13 cellular contexts compared by ENCODE assay signal in the genomic region with DNA sequence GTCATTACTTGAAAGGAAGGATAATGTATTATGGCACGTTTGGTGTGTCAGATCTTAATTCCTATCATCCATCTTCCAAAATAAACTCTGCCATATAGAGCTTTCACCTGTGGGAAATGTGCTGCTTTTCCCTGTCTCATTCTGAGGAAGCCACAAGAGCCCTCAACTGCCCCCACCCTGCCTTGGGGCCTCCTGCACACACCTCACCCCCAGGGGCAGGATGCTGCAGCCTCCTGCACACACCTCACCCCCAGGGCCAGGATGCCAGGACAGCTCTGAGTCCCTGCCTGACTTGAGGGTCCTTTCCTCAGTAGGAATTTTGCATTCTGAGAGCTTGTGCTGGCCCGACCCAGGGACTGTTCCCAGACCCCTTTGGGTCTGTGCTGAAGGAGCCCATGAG.
"Had no signal": no experiment of that assay in that cellular context is flagged by ENCODE, and none has a peak within 500 bp of the region (broad histone marks: within the 10 kb centered on the region; RNA-seq: fewer than 3 reads in every experiment).

No MANE protein-coding gene starts in this region.

- DNase-seq: activated CD4-positive, alpha-beta T cell treated with anti-CD3 and anti-CD28 coated beads for 4 hours; activated CD8-positive, alpha-beta memory T cell treated with anti-CD3 and anti-CD28 coated beads, Interleukin-2, amount 50 U/mL, for 48 hours; activated CD8-positive, alpha-beta T cell treated with anti-CD3 and anti-CD28 coated beads for 36 hours; activated naive CD4-positive, alpha-beta T cell; sigmoid colon; stimulated activated CD4-positive, alpha-beta T cell treated with anti-CD3 and anti-CD28 coated beads, Interleukin-4, amount 100 ng/mL, for 1 hour; stimulated activated CD8-positive, alpha-beta memory T cell treated with anti-CD3 and anti-CD28 coated beads, Interleukin-4, amount 100 ng/mL, for 48 hours had no signal

- H3K9me3 ChIP-seq: sigmoid colon, thyroid gland had no signal

- H3K27me3 ChIP-seq: foreskin keratinocyte, sigmoid colon, thyroid gland had no signal

- H3K4me3 ChIP-seq: sigmoid colon, thyroid gland had no signal

- H3K27ac ChIP-seq: foreskin keratinocyte, sigmoid colon, thyroid gland had no signal

- H3K27me3 Mint-ChIP-seq: activated CD8-positive, alpha-beta T cell treated with anti-CD3 and anti-CD28 coated beads for 36 hours had no signal

- ATAC-seq: activated CD8-positive, alpha-beta T cell treated with anti-CD3 and anti-CD28 coated beads for 36 hours; natural killer cell treated with Interleukin-12 subunit alpha and Interleukin-12 subunit beta and Interleukin-15 and Interleukin-18, amount 100 ng/mL, for 72 hours had no signal

- H3K9me3 Mint-ChIP-seq: activated CD8-positive, alpha-beta T cell treated with anti-CD3 and anti-CD28 coated beads for 36 hours; activated T-helper 1 cell treated with anti-CD3 and anti-CD28 coated beads, Interleukin-12 subunit alpha, Interleukin-12 subunit beta, Interleukin-2, Interleukin-4 antibody, amounts not matched to agents 30 ng/mL and 10 ng/mL and 1 ng/mL, durations not matched to agents 14 hours and 24 hours and 36 hours; natural killer cell treated with Interleukin-12 subunit alpha and Interleukin-12 subunit beta and Interleukin-15 and Interleukin-18, amount 100 ng/mL, for 72 hours had no signal

- H3K27ac Mint-ChIP-seq: activated CD8-positive, alpha-beta T cell treated with anti-CD3 and anti-CD28 coated beads for 36 hours; activated T-helper 1 cell treated with anti-CD3 and anti-CD28 coated beads, Interleukin-12 subunit alpha, Interleukin-12 subunit beta, Interleukin-2, Interleukin-4 antibody, amounts not matched to agents 30 ng/mL and 10 ng/mL and 1 ng/mL, durations not matched to agents 14 hours and 24 hours and 36 hours; natural killer cell treated with Interleukin-12 subunit alpha and Interleukin-12 subunit beta and Interleukin-15 and Interleukin-18, amount 100 ng/mL, for 72 hours had no signal

- H3K36me3 ChIP-seq: sigmoid colon, thyroid gland had no signal

- FAIRE-seq: bronchial epithelial cell, endometrium had no signal

- H3K4me3 Mint-ChIP-seq: activated CD8-positive, alpha-beta T cell treated with anti-CD3 and anti-CD28 coated beads for 36 hours; activated T-helper 1 cell treated with anti-CD3 and anti-CD28 coated beads, Interleukin-12 subunit alpha, Interleukin-12 subunit beta, Interleukin-2, Interleukin-4 antibody, amounts not matched to agents 30 ng/mL and 10 ng/mL and 1 ng/mL, durations not matched to agents 14 hours and 24 hours and 36 hours; natural killer cell treated with Interleukin-12 subunit alpha and Interleukin-12 subunit beta and Interleukin-15 and Interleukin-18, amount 100 ng/mL, for 72 hours had no signal
